ENCODE assay signal across 1 cellular context in genomic region chr7:88306590-88307048, GRCh38.
TF ChIP-seq lines count a peak whose summit lies in the region.

STEAP4 (minus strand) TSS chr7:88306894; CDS start chr7:88284269, 22,625 bp downstream.

TF ChIP-seq in HepG2, 621 proteins besides CTCF, POLR2A, EP300 and RAD21 (continued from another document):
- TF ChIP-seq ZNF646 (CRISPR knock-in tag; IDR thresholded peaks at IDR 0.05) = no peak
